Comparison of ENCODE assay signal across 29 cellular contexts in the genomic region with DNA sequence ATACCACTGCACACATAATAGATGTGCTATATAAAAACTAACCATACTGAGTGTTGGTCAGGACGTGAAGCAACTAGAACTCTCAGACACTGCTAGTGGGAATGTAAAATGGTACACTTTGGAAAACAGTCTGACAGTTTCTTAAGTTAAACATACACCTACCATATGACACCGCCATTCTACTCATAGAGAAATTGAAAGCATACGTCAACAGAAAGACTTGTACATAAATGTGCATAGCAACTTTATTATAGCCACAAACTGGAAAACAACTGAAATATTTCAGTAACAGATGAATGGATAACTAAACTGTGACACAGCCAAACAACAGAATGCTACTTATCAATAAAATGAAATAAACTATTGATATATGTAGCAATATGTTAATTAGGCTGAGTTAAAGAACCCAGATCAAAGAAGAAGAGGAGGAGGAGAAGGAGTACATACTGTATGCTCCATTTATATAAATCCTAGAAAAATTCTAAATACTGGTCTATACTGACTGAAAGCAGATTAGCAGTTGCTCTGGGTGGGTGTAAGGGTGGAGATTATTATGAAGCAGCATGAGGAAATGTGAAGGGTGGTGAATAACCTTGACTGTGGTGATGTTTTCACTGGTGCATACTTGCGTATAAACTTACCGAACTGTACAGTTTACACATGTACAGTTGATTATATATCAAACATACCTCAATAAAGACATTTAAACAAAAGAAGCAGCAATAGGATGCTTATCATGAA. TPM values are rescaled to one million over a fixed set of nuclear protein-coding genes. Genes with fewer than 3 reads are reported as not detected.
A peak's percentile ranks its signal among the peaks of the same experiment; 100 is the strongest.
DNase-seq lines count a peak whose midpoint lies in the region; ATAC-seq, FAIRE-seq and TF ChIP-seq lines count a peak whose summit lies in the region.
"Had no signal": no experiment of that assay in that cellular context is flagged by ENCODE, and none has a peak within 500 bp of the region (broad histone marks: within the 10 kb centered on the region; RNA-seq: fewer than 3 reads in every experiment).

No MANE protein-coding gene starts in this region.

- no peak overlapping the region for H3K9ac ChIP-seq in GM12878 (ENCODE audit: control insufficient read depth, insufficient read depth, low read length)

- no peaks in the 10 kb centered on the region for H4K20me1 ChIP-seq in GM12878 (ENCODE audit: control insufficient read depth, insufficient read depth)

- intact Hi-C loops in GM12878 (cut with micrococcal nuclease; ENCODE audit: unreplicated experiment) = no loop called here

- H3K36me3 Mint-ChIP-seq in naive thymus-derived CD8-positive, alpha-beta T cell = peaks cover 0 to 8% (median 4%) of the 10 kb centered on the region in 3 donors
- H3K36me3 Mint-ChIP-seq: activated naive CD8-positive, alpha-beta T cell treated with anti-CD3 and anti-CD28 coated beads for 36 hours; natural killer cell treated with Interleukin-12 subunit alpha and Interleukin-12 subunit beta and Interleukin-15 and Interleukin-18, amount 100 ng/mL, for 72 hours had no signal

- peaks cover 0 to 12% (median 1%) of the 10 kb centered on the region in 9 donors for H3K9me3 Mint-ChIP-seq in naive thymus-derived CD8-positive, alpha-beta T cell
- H3K9me3 Mint-ChIP-seq: activated naive CD8-positive, alpha-beta T cell treated with anti-CD3 and anti-CD28 coated beads for 36 hours; dendritic cell treated with granulocyte-macrophage colony-stimulating factor and Interleukin-4, amounts not matched to agents 40 ng/mL and 50 ng/mL, for 4 days; natural killer cell treated with Interleukin-12 subunit alpha and Interleukin-12 subunit beta and Interleukin-15 and Interleukin-18, amount 100 ng/mL, for 72 hours had no signal

- no peaks in the 10 kb centered on the region for H3K79me2 ChIP-seq in GM12878 (ENCODE audit: control insufficient read depth, insufficient read depth, low read length)

- H3K4me1 Mint-ChIP-seq in naive thymus-derived CD8-positive, alpha-beta T cell = peaks cover 0 to 9% (median 1%) of the 10 kb centered on the region in 4 donors

- no peaks in the 10 kb centered on the region for H3K27me3 Mint-ChIP-seq in naive thymus-derived CD8-positive, alpha-beta T cell
- H3K27me3 Mint-ChIP-seq: activated naive CD8-positive, alpha-beta T cell treated with anti-CD3 and anti-CD28 coated beads for 36 hours; dendritic cell treated with granulocyte-macrophage colony-stimulating factor and Interleukin-4, amounts not matched to agents 40 ng/mL and 50 ng/mL, for 4 days; natural killer cell treated with Interleukin-12 subunit alpha and Interleukin-12 subunit beta and Interleukin-15 and Interleukin-18, amount 100 ng/mL, for 72 hours; T-helper 17 cell had no signal

- H3K27me3 ChIP-seq in GM12878 (replicated peaks in 1 of 2; ENCODE audit: control insufficient read depth in 2 of 2, insufficient read depth in 2 of 2, low read length in 1 of 2) = no peaks in the 10 kb centered on the region
- H3K27me3 ChIP-seq: ascending aorta, gastrocnemius medialis, hepatocyte, upper lobe of left lung had no signal

- TF ChIP-seq POLR2A in GM12878 (IDR thresholded peaks at IDR 0.05; ENCODE audit: low read depth, low read length) = no peak

- RAD21 ChIA-PET in GM12878 (lab: Charles Lee; ENCODE audit: unreplicated experiment) = no interaction called here

- WGBS in GM12878 (ENCODE audit: insufficient coverage, insufficient replicate concordance, low lambda C conversion rate, missing lambda C conversion rate) = 87% methylated on average over 5 of the region's 5 CpGs

- 0 out of 2 replicates have a peak overlapping the region, but pooled peaks have one; percentile 18 for H3K4me2 ChIP-seq in GM12878 (ENCODE audit: control insufficient read depth, insufficient read depth)
- H3K4me2 ChIP-seq: hepatocyte had no signal

- no peaks in the 10 kb centered on the region for H3K9me3 ChIP-seq in GM12878 (replicated peaks; ENCODE audit: control insufficient read depth, insufficient read depth, low read length)
- H3K9me3 ChIP-seq: ascending aorta, gastrocnemius medialis, upper lobe of left lung had no signal

- POLR2A ChIA-PET in GM12878 (lab: Charles Lee) = interaction anchor here (0.6 kb wide), 1 partner anchor 29 kb away, joined by 3 read pairs; no protein-coding TSS in a partner anchor
- POLR2A ChIA-PET in naive thymus-derived CD8-positive, alpha-beta T cell (lab: Charles Lee) = no interaction called here

- H3K4me1 ChIP-seq in GM12878 (ENCODE audit: control insufficient read depth, insufficient read depth, low read length) = 0 out of 2 replicates have a peak, but pooled peaks cover 3% of the 10 kb centered on the region
- H3K4me1 ChIP-seq: upper lobe of left lung had no signal

- H3K4me3 Mint-ChIP-seq in naive thymus-derived CD8-positive, alpha-beta T cell = no peak overlapping the region
- H3K4me3 Mint-ChIP-seq: activated naive CD8-positive, alpha-beta T cell treated with anti-CD3 and anti-CD28 coated beads for 36 hours; dendritic cell treated with granulocyte-macrophage colony-stimulating factor and Interleukin-4, amounts not matched to agents 40 ng/mL and 50 ng/mL, for 4 days; natural killer cell treated with Interleukin-12 subunit alpha and Interleukin-12 subunit beta and Interleukin-15 and Interleukin-18, amount 100 ng/mL, for 72 hours; T-helper 17 cell had no signal

- TF ChIP-seq EP300 in GM12878 (IDR thresholded peaks at IDR 0.05; ENCODE audit: borderline replicate concordance in 1 of 2, control insufficient read depth in 1 of 2, low read depth in 2 of 2, low read length in 2 of 2) = no peak

- in situ Hi-C loops in GM12878 (cut with MboI) = no loop called here

- no peaks in the 10 kb centered on the region for H3K36me3 ChIP-seq in GM12878 (ENCODE audit: control insufficient read depth in 2 of 2, insufficient read depth in 2 of 2, low read length in 1 of 2)
- H3K36me3 ChIP-seq: ascending aorta, gastrocnemius medialis, upper lobe of left lung had no signal

- no peak overlapping the region for H3K27ac ChIP-seq in GM12878 (ENCODE audit: control insufficient read depth, insufficient read depth)
- H3K27ac ChIP-seq: gastrocnemius medialis, hepatocyte, HL-60, RWPE1, upper lobe of left lung had no signal

- SMC1A ChIA-PET in GM12878 (lab: Charles Lee; ENCODE audit: uncharacterized antibody, unreplicated experiment) = no interaction called here

- CTCF ChIA-PET in GM12878 (lab: Yijun Ruan, JAX) = no interaction called here

- TF ChIP-seq CTCF in GM12878 (IDR thresholded peaks at IDR 0.05 in 2 of 3, conservative IDR thresholded peaks at IDR 0.05 in 1 of 3; ENCODE audit: control insufficient read depth in 2 of 3, extremely low read depth in 1 of 3, insufficient read depth in 1 of 3, low read depth in 3 of 3, low read length in 3 of 3) = no peak

- peak overlapping the region; percentile 35; the same call in 1 of the 2 replicates for H2AFZ ChIP-seq in GM12878 (ENCODE audit: control insufficient read depth, low read depth, low read length)
- H2AFZ ChIP-seq: hepatocyte had no signal

- FAIRE-seq in GM12878 (lab: Jason Lieb, UNC) = no peak
- FAIRE-seq: D721Med, GM12891, HepG2, islet of Langerhans had no signal

- ATAC-seq in GM18870 (IDR thresholded peaks at IDR 0.05; ENCODE audit: unreplicated experiment) = peak; percentile 47
- peak; percentile 21 for ATAC-seq in GM19468 (IDR thresholded peaks at IDR 0.05; ENCODE audit: extremely low read depth, unreplicated experiment)
- ATAC-seq in HG03280 (IDR thresholded peaks at IDR 0.05; ENCODE audit: unreplicated experiment) = peak; percentile 62
- peak; percentile 22; the same call in 2 of the 3 replicates for ATAC-seq in GM12878
- ATAC-seq in HG03025 (IDR thresholded peaks at IDR 0.05; ENCODE audit: low FRiP score, unreplicated experiment) = no peak
- ATAC-seq in naive thymus-derived CD8-positive, alpha-beta T cell = no peak
- ATAC-seq: gastrocnemius medialis; HepG2; natural killer cell treated with Interleukin-12 subunit alpha and Interleukin-12 subunit beta and Interleukin-15 and Interleukin-18, amount 100 ng/mL, for 72 hours; T-helper 17 cell had no signal

- no peak for TF ChIP-seq RAD21 in GM12878 (IDR thresholded peaks at IDR 0.05; ENCODE audit: insufficient read depth, low read depth, low read length)

- H3K4me3 ChIP-seq in GM12878 = no peak overlapping the region
- H3K4me3 ChIP-seq: ascending aorta, gastrocnemius medialis, hepatocyte, upper lobe of left lung had no signal

- no peak overlapping the region for H3K27ac Mint-ChIP-seq in naive thymus-derived CD8-positive, alpha-beta T cell
- H3K27ac Mint-ChIP-seq: activated naive CD8-positive, alpha-beta T cell treated with anti-CD3 and anti-CD28 coated beads for 36 hours; dendritic cell treated with granulocyte-macrophage colony-stimulating factor and Interleukin-4, amounts not matched to agents 40 ng/mL and 50 ng/mL, for 4 days; natural killer cell treated with Interleukin-12 subunit alpha and Interleukin-12 subunit beta and Interleukin-15 and Interleukin-18, amount 100 ng/mL, for 72 hours; T-helper 17 cell had no signal

- DNase-seq in GM12878 (ENCODE audit: low read depth, low spot score) = no peak
- no peak for DNase-seq in NCI-H1694 (lab: John Stamatoyannopoulos, UW)
- DNase-seq in NCI-H345 treated with DMSO at 0.1 percent for 48 hours (lab: John Stamatoyannopoulos, UW; ENCODE audit: unreplicated experiment) = no peak
- DNase-seq in naive thymus-derived CD8-positive, alpha-beta T cell = no peak
- DNase-seq: activated CD4-positive, alpha-beta T cell treated with anti-CD3 and anti-CD28 coated beads for 4 hours; activated naive CD8-positive, alpha-beta T cell treated with anti-CD3 and anti-CD28 coated beads for 36 hours; central memory CD4-positive, alpha-beta T cell; gastrocnemius medialis; midbrain; NCI-H1105; NCI-H2081 treated with DMSO at 0.1 percent for 48 hours; NCI-H446 treated with DMSO at 0.1 percent for 48 hours; substantia nigra; T-helper 17 cell; upper lobe of left lung had no signal

- BruUV-seq in GM12878 (replicated peaks; lab: Mats Ljungman, UMichigan) = no TSS peak

RNA-seq across cellular contexts. Expression of gene ARHGAP21, which starts 48.6 kb away (rescaled TPM):
- 415 and 429 TPM in 2 replicates for total RNA-seq in GM12878 (2013; cell fraction: nucleolus; rRNA removed)
- total RNA-seq in GM12878 (2014; rRNA removed) = 40.8 and 44.4 TPM in 2 replicates
- 56.7 and 61.5 TPM in 2 replicates for total RNA-seq in GM12878 (2014; rRNA removed; fragmentation: Illumina TruSeq; extraction: Trizol)
- total RNA-seq in GM12878 (2021) = 50.7 and 55.0 TPM in 2 replicates
- 10.5 TPM for polyA plus RNA-seq in GM12878 (2011; ENCODE audit: low read depth)
- polyA plus RNA-seq in GM12878 (2011; rRNA removed) = 100 and 103 TPM in 2 replicates
- 47.0 and 48.2 TPM in 2 replicates for polyA plus RNA-seq in GM12878 (2011; cell fraction: cytosol; rRNA removed)
- polyA plus RNA-seq in GM12878 (2011; cell fraction: nucleus; rRNA removed) = 161 and 233 TPM in 2 replicates
- polyA plus RNA-seq in GM12878 (2012) = 13.4 and 14.7 TPM in 2 replicates
- 58.9 and 68.4 TPM in 2 replicates for polyA plus RNA-seq in GM12878 (2014; fragmentation: Illumina TruSeq; extraction: Trizol)
- 10 to 100 TPM; 11.7 to 12.2 TPM for polyA plus RNA-seq in GM12878 (2014; fragmentation: Nextera tagmentation; extraction: Ambion mirVana)
- polyA plus RNA-seq in GM12878 (2014; rRNA removed) = 30.2 and 34.3 TPM in 2 replicates
- polyA plus RNA-seq in GM12878 (2016; fragmentation: Nextera tagmentation; extraction: Ambion mirVana) = 10 to 100 TPM; 12.7 to 14.6 TPM
- 96.1 and 161 TPM in 2 replicates for polyA minus RNA-seq in GM12878 (2011; rRNA and poly(A)+ RNA removed)
- polyA minus RNA-seq in GM12878 (2011; cell fraction: cytosol; rRNA and poly(A)+ RNA removed) = 36.5 and 64.2 TPM in 2 replicates
- polyA minus RNA-seq in GM12878 (2011; cell fraction: nucleus; rRNA and poly(A)+ RNA removed) = 123 and 145 TPM in 2 replicates
- 10 to 100 TPM; 47.1 to 49.6 TPM for total RNA-seq in naive thymus-derived CD8-positive, alpha-beta T cell
- 1 to 10 TPM; 1.7 to 7.0 (median 5.0) TPM for polyA plus RNA-seq in naive thymus-derived CD8-positive, alpha-beta T cell

Comparison
In these comparisons a context has a peak if more than half of its experiments do, and no peak if none do; other contexts are left out.
1. ATAC-seq: peak in GM18870 (single experiment), GM19468 (single experiment), HG03280 (single experiment) and GM12878 (single experiment); none in HG03025 (single experiment) and naive thymus-derived CD8-positive, alpha-beta T cell (0 of 2).